8 cellular contexts compared by ENCODE assay signal in genomic region chr19:4909172-4909896, GRCh38. TPM values are rescaled to one million over a fixed set of nuclear protein-coding genes. Genes with fewer than 3 reads are reported as not detected.
DNase-seq lines count a peak whose midpoint lies in the region; TF ChIP-seq lines count a peak whose summit lies in the region.

TSS of gene UHRF1 (plus strand) at chr19:4909501. CDS start at chr19:4910886, 1,385 bp downstream.

- H3K4me3 ChIP-seq in HFF-Myc (replicated peaks; ENCODE audit: low read depth, low read length) (peak within 1 kb of the TSS; percentile 64), skin epidermis (peak within 1 kb of the TSS; percentile 40 to 80 (median 62))

- DNase-seq in DMS53 (lab: John Stamatoyannopoulos, UW) (peak; percentile 68), DMS53 treated with DMSO at 0.1 percent for 48 hours (lab: John Stamatoyannopoulos, UW; ENCODE audit: unreplicated experiment) (no peak), HFF-Myc (ENCODE audit: extremely low read depth, low read depth) (no peak), NCI-H345 treated with DMSO at 0.1 percent for 48 hours (lab: John Stamatoyannopoulos, UW; ENCODE audit: unreplicated experiment) (peak; percentile 43), glomerular endothelial cell (ENCODE audit: extremely low read depth, low read depth, low spot score) (no peak), CD1c-positive myeloid dendritic cell (ENCODE audit: extremely low spot score) (no peak)
- DNase-seq in activated T-cell treated with anti-CD3 and anti-CD28 coated beads, Interleukin-2, amount 50 U/mL, for 1 hour = peak; percentile 23

- H3K27ac ChIP-seq in skin epidermis = peak within 1 kb of the TSS in 19 of 21 experiments; percentile 23 to 84 (median 70)

- TF ChIP-seq CTCF in HFF-Myc (IDR thresholded peaks at IDR 0.05; ENCODE audit: low read depth, low read length, missing control alignments) = no peak

RNA-seq across cellular contexts. Expression of gene UHRF1, which starts in this region (rescaled TPM):
- total RNA-seq in glomerular endothelial cell = 12.2 and 22.6 TPM in 2 replicates

Comparison
In these comparisons a context has a peak if more than half of its experiments do, and no peak if none do; other contexts are left out.
1. DNase-seq: peak in DMS53 (single experiment), NCI-H345 treated with DMSO at 0.1 percent for 48 hours (single experiment) and activated T-cell treated with anti-CD3 and anti-CD28 coated beads, Interleukin-2, amount 50 U/mL, for 1 hour (single experiment); none in DMS53 treated with DMSO at 0.1 percent for 48 hours (single experiment), HFF-Myc (single experiment), glomerular endothelial cell (single experiment) and CD1c-positive myeloid dendritic cell (single experiment).